Comparison of ENCODE assay signal across 8 cellular contexts in the genomic region with DNA sequence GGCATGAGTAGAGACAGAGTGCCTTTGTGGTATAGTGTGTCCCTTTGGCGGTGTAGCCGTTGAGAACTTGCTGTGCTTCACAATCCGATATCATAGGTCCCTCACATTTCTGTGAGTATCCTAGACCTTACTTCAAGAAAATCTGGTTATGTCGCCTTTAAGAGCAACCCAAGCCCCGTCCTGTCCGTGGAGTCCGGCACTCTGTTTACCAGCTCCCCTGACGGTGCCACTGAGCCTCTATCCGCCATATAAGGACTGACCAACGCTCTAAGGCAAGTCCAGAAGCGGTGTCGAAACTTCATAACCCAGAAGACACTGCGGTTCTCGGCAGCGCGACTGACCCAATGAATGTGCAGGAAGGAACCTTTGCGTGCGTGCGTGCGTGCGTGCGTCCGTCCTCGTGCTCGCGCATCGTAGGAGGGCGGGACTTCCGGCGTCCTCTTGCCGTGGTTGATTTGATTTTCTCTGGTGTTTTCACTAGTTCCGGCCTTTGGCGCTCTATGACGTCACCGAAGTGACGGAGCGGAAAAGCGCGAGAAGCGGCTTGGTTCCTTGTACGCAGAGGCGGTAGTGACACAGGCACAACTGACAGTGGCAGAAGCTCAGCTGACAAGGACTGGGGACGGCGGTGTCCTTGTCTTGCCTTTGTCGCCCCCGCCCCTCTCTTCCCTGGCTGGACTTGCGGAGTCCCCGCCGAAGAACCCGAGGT. TPM values are rescaled to one million over a fixed set of nuclear protein-coding genes. Genes with fewer than 3 reads are reported as not detected.
A peak's percentile ranks its signal among the peaks of the same experiment; 100 is the strongest.
DNase-seq lines count a peak whose midpoint lies in the region; ATAC-seq and TF ChIP-seq lines count a peak whose summit lies in the region.

A gene (plus strand): TSS at position 555 of the 709 bp plus-strand sequence. CDS start 1,283 bp downstream, outside the sequence.
A gene (plus strand): TSS at position 555 of the 709 bp plus-strand sequence. CDS start 5,005 bp downstream, outside the sequence.

- H2BK15ac ChIP-seq in H9 (ENCODE audit: low read depth, low read length) = no peak within 1 kb of the TSS

- H3K27me3 Mint-ChIP-seq in H9 (ENCODE audit: low read depth) = no peaks in the 10 kb centered on the region
- no peaks in the 10 kb centered on the region for H3K27me3 Mint-ChIP-seq in natural killer cell treated with Interleukin-12 subunit alpha and Interleukin-12 subunit beta and Interleukin-15 and Interleukin-18, amount 100 ng/mL, for 72 hours

- peak within 1 kb of the TSS; percentile 28; the same call in 1 of the 2 replicates for H3K14ac ChIP-seq in H9 (ENCODE audit: insufficient read depth, low read length)

- peaks cover 5% of the 10 kb centered on the region for H3K23me2 ChIP-seq in H9 (ENCODE audit: insufficient read length, low read depth, low read length, poor library complexity, severe bottlenecking)

- peaks cover 3 to 10% (median 3%) of the 10 kb centered on the region in 3 experiments; a peak in 4 of 7 replicates for H3K36me3 Mint-ChIP-seq in H9 (ENCODE audit: insufficient read depth in 1 of 3, low read depth in 3 of 3)
- peaks cover 31% of the 10 kb centered on the region for H3K36me3 Mint-ChIP-seq in natural killer cell treated with Interleukin-12 subunit alpha and Interleukin-12 subunit beta and Interleukin-15 and Interleukin-18, amount 100 ng/mL, for 72 hours

- H2AFZ ChIP-seq in H9 (ENCODE audit: low read length) = no peak within 1 kb of the TSS

- peaks cover 9 to 11% of the 10 kb centered on the region in 2 experiments for H3K4me1 Mint-ChIP-seq in H9
- H3K4me1 Mint-ChIP-seq in natural killer cell treated with Interleukin-12 subunit alpha and Interleukin-12 subunit beta and Interleukin-15 and Interleukin-18, amount 100 ng/mL, for 72 hours (ENCODE audit: low read depth in 2 of 2) = peaks cover 16 to 18% of the 10 kb centered on the region in 2 donors

- peak within 1 kb of the TSS; percentile 47 for H3K27ac ChIP-seq in H9 (ENCODE audit: insufficient read length, low read depth, low read length)

- peak within 1 kb of the TSS; percentile 96 to 98 (median 97); a peak in 6 of 7 replicates for H3K27ac Mint-ChIP-seq in H9
- H3K27ac Mint-ChIP-seq in natural killer cell treated with Interleukin-12 subunit alpha and Interleukin-12 subunit beta and Interleukin-15 and Interleukin-18, amount 100 ng/mL, for 72 hours = peak within 1 kb of the TSS; percentile 86 to 87

- H4K91ac ChIP-seq in H9 (ENCODE audit: insufficient read length, low read depth, low read length) = no peak within 1 kb of the TSS

- H3K4me3 ChIP-seq in MG63 (peak within 1 kb of the TSS; percentile 73), fibroblast of the aortic adventitia (ENCODE audit: low read depth, low read length) (peak within 1 kb of the TSS; percentile 90)

- H3T11ph ChIP-seq in H9 (ENCODE audit: low read length) = peak within 1 kb of the TSS; percentile 4

- H3K4ac ChIP-seq in H9 (ENCODE audit: low read depth, low read length) = no peak within 1 kb of the TSS

- no peaks in the 10 kb centered on the region for H3K79me1 ChIP-seq in H9 (ENCODE audit: insufficient read depth, low read depth, low read length, poor library complexity, severe bottlenecking)

- no peak within 1 kb of the TSS for H3K23ac ChIP-seq in H9 (ENCODE audit: insufficient read length, low read depth, low read length)

- WGBS in H9 (ENCODE audit: extremely low coverage, insufficient read length, low lambda C conversion rate) = no CpG with 5 or more reads among the region's 50 CpGs

- H3K56ac ChIP-seq in H9 (ENCODE audit: insufficient read length, low read depth, low read length) = no peak within 1 kb of the TSS

- peak within 1 kb of the TSS; percentile 50 for H3K18ac ChIP-seq in H9 (ENCODE audit: insufficient read length, low read depth, low read length)

- H4K5ac ChIP-seq in H9 (ENCODE audit: insufficient read length, low read depth, low read length) = no peak within 1 kb of the TSS

- no peaks in the 10 kb centered on the region for H3K9me3 Mint-ChIP-seq in H9
- H3K9me3 Mint-ChIP-seq in natural killer cell treated with Interleukin-12 subunit alpha and Interleukin-12 subunit beta and Interleukin-15 and Interleukin-18, amount 100 ng/mL, for 72 hours = peaks cover 6% of the 10 kb centered on the region

- no peaks in the 10 kb centered on the region for H3K36me3 ChIP-seq in ES-I3 (ENCODE audit: insufficient read depth, low read length)
- H3K36me3 ChIP-seq in MG63 = peaks cover 30% of the 10 kb centered on the region

- ATAC-seq in natural killer cell treated with Interleukin-12 subunit alpha and Interleukin-12 subunit beta and Interleukin-15 and Interleukin-18, amount 100 ng/mL, for 72 hours = peak; percentile 96 to 98

- no peaks in the 10 kb centered on the region for H4K20me1 ChIP-seq in H9 (ENCODE audit: control insufficient read depth, insufficient read depth, insufficient read length)

- H3K4me3 Mint-ChIP-seq in H9 = peak within 1 kb of the TSS; percentile 88 to 92
- H3K4me3 Mint-ChIP-seq in natural killer cell treated with Interleukin-12 subunit alpha and Interleukin-12 subunit beta and Interleukin-15 and Interleukin-18, amount 100 ng/mL, for 72 hours = peak within 1 kb of the TSS; percentile 89

- no peak within 1 kb of the TSS for H2BK5ac ChIP-seq in H9 (ENCODE audit: insufficient read length, low read length)

- H2AK5ac ChIP-seq in H9 (ENCODE audit: insufficient read length, low read length) = no peak within 1 kb of the TSS

- H3K9ac ChIP-seq in ES-I3 (ENCODE audit: low read depth, low read length) = peak within 1 kb of the TSS; percentile 57
- peak within 1 kb of the TSS; percentile 65 for H3K9ac ChIP-seq in H9 (ENCODE audit: extremely low read depth, insufficient read length, low read length)

- no peak within 1 kb of the TSS for H2BK20ac ChIP-seq in H9 (ENCODE audit: low read depth, low read length, poor library complexity, severe bottlenecking)

- no peaks in the 10 kb centered on the region for H3K9me3 ChIP-seq in ES-I3 (ENCODE audit: control insufficient read depth, insufficient read depth, low read length)
- no peaks in the 10 kb centered on the region for H3K9me3 ChIP-seq in H9 (ENCODE audit: control insufficient read depth, low read depth, low read length)
- H3K9me3 ChIP-seq in MG63 = no peaks in the 10 kb centered on the region; the same call in 1 of the 2 replicates

- TF ChIP-seq CTCF in H9 (conservative IDR thresholded peaks at IDR 0.05) (no peak), fibroblast of the aortic adventitia (IDR thresholded peaks at IDR 0.05; ENCODE audit: insufficient read depth, low read length) (no peak)

- no peak within 1 kb of the TSS for H2BK12ac ChIP-seq in H9 (ENCODE audit: insufficient read length, low read depth, low read length)

- no peak within 1 kb of the TSS for H2BK120ac ChIP-seq in H9 (ENCODE audit: low read depth, low read length, poor library complexity, severe bottlenecking)

- no peak within 1 kb of the TSS for H4K8ac ChIP-seq in H9 (replicated peaks; ENCODE audit: insufficient read length, low read depth, low read length)

- H3K4me2 ChIP-seq in H9 (ENCODE audit: insufficient read depth, insufficient read length, low read length) = peak within 1 kb of the TSS; percentile 93

- H3K79me2 ChIP-seq in H9 (ENCODE audit: insufficient read depth, low read length) = peaks cover 4% of the 10 kb centered on the region; the same call in 1 of the 2 replicates

- H3K4me1 ChIP-seq in ES-I3 (ENCODE audit: insufficient read depth, low read length) (no peaks in the 10 kb centered on the region; the same call in 1 of the 2 replicates), H9 (ENCODE audit: insufficient read depth, low read length) (no peaks in the 10 kb centered on the region)

- no peaks in the 10 kb centered on the region for H3K27me3 ChIP-seq in H9 (ENCODE audit: insufficient read depth, low read length)
- H3K27me3 ChIP-seq in MG63 = no peaks in the 10 kb centered on the region

- DNase-seq in H9 (peak; percentile 100), MG63 (peak; percentile 99), SHP77 (lab: John Stamatoyannopoulos, UW) (peak; percentile 97 to 99), activated gamma-delta T cell (lab: John Stamatoyannopoulos, UW) (peak; percentile 86), fibroblast of the aortic adventitia (ENCODE audit: low read depth) (peak; percentile 99)
- DNase-seq in natural killer cell treated with Interleukin-12 subunit alpha and Interleukin-12 subunit beta and Interleukin-15 and Interleukin-18, amount 100 ng/mL, for 72 hours (ENCODE audit: low spot score) = peak; percentile 98
- DNase-seq in stimulated activated naive CD4-positive, alpha-beta T cell treated with Interleukin-2 at 50 U/mL for 16 hours (lab: John Stamatoyannopoulos, UW) = peak; percentile 97

RNA-seq across cellular contexts. Expression of the first gene that starts in this region (rescaled TPM):
- 10.0 and 12.4 TPM in 2 replicates for total RNA-seq in H9 (2021)
- total RNA-seq in MG63 (2014; rRNA removed; shearing (Covaris generic); ENCODE audit: low replicate concordance) = 13.6 and 42.5 TPM in 2 replicates
- total RNA-seq in fibroblast of the aortic adventitia (ENCODE audit: low replicate concordance) = 7.0 and 11.7 TPM in 2 replicates
- 1 to 10 TPM; 3.5 to 5.2 TPM for total RNA-seq in natural killer cell treated with Interleukin-12 subunit alpha and Interleukin-12 subunit beta and Interleukin-15 and Interleukin-18, amount 100 ng/mL, for 72 hours

RNA-seq across cellular contexts. Expression of the second gene that starts in this region (rescaled TPM):
- total RNA-seq in H9 (2021) = 3.5 and 3.8 TPM in 2 replicates
- total RNA-seq in MG63 (2014; rRNA removed; shearing (Covaris generic); ENCODE audit: low replicate concordance) = 6.5 and 10.6 TPM in 2 replicates
- total RNA-seq in fibroblast of the aortic adventitia (ENCODE audit: low replicate concordance) = 2.5 and 4.1 TPM in 2 replicates
- total RNA-seq in natural killer cell treated with Interleukin-12 subunit alpha and Interleukin-12 subunit beta and Interleukin-15 and Interleukin-18, amount 100 ng/mL, for 72 hours = 1 to 10 TPM; 2.2 to 3.0 TPM

Comparison
In these comparisons a context has a peak if more than half of its experiments do, and no peak if none do; other contexts are left out.
1. Peak in every context shown above with its lines: DNase-seq, ATAC-seq, H3K4me3 ChIP-seq and H3K27ac ChIP-seq.